In genomic region chr1:12619396-12620141, GRCh38 we compare ENCODE assay signal across 1 cellular context.
A peak's percentile ranks its signal among the peaks of the same experiment; 100 is the strongest.
TF ChIP-seq lines count a peak whose summit lies in the region.

No MANE protein-coding gene starts in this region.

TF ChIP-seq in H1, 55 proteins besides CTCF, POLR2A, EP300 and RAD21 (continued from another document):
- TF ChIP-seq ATF2 (IDR thresholded peaks at IDR 0.05; ENCODE audit: low read length) (no peak), SIN3A (conservative IDR thresholded peaks at IDR 0.05 in 1 of 2, IDR thresholded peaks at IDR 0.05 in 1 of 2; ENCODE audit: low read depth in 1 of 2, low read length in 2 of 2) (peak in 1 of 2 experiments; percentile 57; a peak in 2 of 4 replicates), TBP (IDR thresholded peaks at IDR 0.05; ENCODE audit: low read depth, low read length) (peak; percentile 26; the same call in 1 of the 2 replicates)
TF ChIP-seq in H1: peak in this region for 6.
